Comparison of ENCODE assay signal across 8 cellular contexts in the genomic region with DNA sequence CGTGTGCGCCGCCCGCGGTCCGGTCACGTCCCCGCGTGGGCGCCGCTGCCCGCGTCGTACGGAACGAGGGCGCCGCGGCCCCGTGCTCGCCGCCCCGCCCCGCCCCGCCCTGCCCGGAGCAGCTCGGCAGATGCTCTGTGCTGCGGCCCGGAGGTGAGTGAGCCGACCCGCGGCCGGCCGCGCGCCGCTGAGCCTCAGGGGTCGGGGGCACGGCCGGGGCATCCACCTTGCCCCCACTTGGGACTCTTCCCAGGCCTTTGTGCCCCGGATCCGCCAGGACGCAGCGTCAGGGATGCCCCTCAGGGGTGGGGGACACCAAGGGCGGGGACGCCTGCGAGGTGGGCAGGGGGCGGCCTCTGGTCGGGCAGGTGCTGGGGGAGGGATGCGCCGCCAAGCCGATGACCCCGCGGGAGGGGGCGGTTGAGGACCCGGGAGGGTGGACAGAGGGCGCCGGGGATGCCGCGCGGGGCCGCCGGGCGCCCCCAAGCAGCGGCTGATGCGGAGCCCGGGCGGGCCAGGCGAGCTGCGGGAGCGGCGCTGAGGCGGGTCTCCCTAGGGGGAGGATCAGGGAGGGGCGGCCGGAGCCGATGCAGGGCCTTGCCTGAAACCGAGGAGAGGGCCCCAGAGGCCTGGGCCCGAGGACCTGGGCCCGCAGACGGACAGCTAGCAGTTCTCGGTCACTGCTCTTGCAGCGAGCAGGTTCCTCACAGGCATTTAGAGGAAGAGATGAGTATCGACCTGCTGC. TPM values are rescaled to one million over a fixed set of nuclear protein-coding genes. Genes with fewer than 3 reads are reported as not detected.
DNase-seq lines count a peak whose midpoint lies in the region; ATAC-seq and TF ChIP-seq lines count a peak whose summit lies in the region.

Gene GNAZ (plus strand): TSS at position 102 of the 745 bp plus-strand sequence. CDS start 25,177 bp downstream, outside the sequence.

- no peaks in the 10 kb centered on the region for H3K9me3 Mint-ChIP-seq in activated T-helper 2 cell treated with anti-CD3 and anti-CD28 coated beads, Interferon-gamma antibody, Interleukin-2, Interleukin-4, amounts not matched to agents 10 μg/mL and 5 μg/mL and 100 μg/mL, durations not matched to agents 14 hours and 24 hours and 36 hours

- intact Hi-C loops in activated T-helper 2 cell treated with anti-CD3 and anti-CD28 coated beads, Interferon-gamma antibody, Interleukin-2, Interleukin-4, amounts not matched to agents 10 μg/mL and 5 μg/mL and 100 μg/mL, durations not matched to agents 14 hours and 24 hours and 36 hours (cut with micrococcal nuclease) = no loop called here
- intact Hi-C loops in Right ventricle myocardium inferior (cut with DNase I) (no loop called here), ovary (cut with DNase I) (no loop called here)

- H3K27ac ChIP-seq in ovary = peak within 1 kb of the TSS; percentile 43 to 68

- H3K4me3 ChIP-seq in AG04449 (ENCODE audit: low read depth, low read length) (peak within 1 kb of the TSS; percentile 70), LNCaP clone FGC (ENCODE audit: low read depth, low read length) (peak within 1 kb of the TSS; percentile 64), ovary (peak within 1 kb of the TSS; percentile 78)

- peaks cover 5% of the 10 kb centered on the region for H3K4me1 Mint-ChIP-seq in activated T-helper 2 cell treated with anti-CD3 and anti-CD28 coated beads, Interferon-gamma antibody, Interleukin-2, Interleukin-4, amounts not matched to agents 10 μg/mL and 5 μg/mL and 100 μg/mL, durations not matched to agents 14 hours and 24 hours and 36 hours (ENCODE audit: low read depth)

- peak within 1 kb of the TSS; percentile 74 for H3K4me3 Mint-ChIP-seq in activated T-helper 2 cell treated with anti-CD3 and anti-CD28 coated beads, Interferon-gamma antibody, Interleukin-2, Interleukin-4, amounts not matched to agents 10 μg/mL and 5 μg/mL and 100 μg/mL, durations not matched to agents 14 hours and 24 hours and 36 hours (ENCODE audit: low read depth)

- WGBS in ovary, 3 donors = 1% methylated on average over 19 to 83 of the region's 83 CpGs

- TF ChIP-seq POLR2A in ovary (IDR thresholded peaks at IDR 0.05) = no peak

- POLR2A ChIA-PET in AG04449 (lab: Yijun Ruan, JAX) = no interaction called here

- DNase-seq in AG04449 (ENCODE audit: low read depth, low spot score) (no peak), LNCaP clone FGC (ENCODE audit: low read depth) (no peak), Right ventricle myocardium inferior (ENCODE audit: missing footprints) (peak; percentile 60), ovary (peak; percentile 28 to 68 (median 63)), dermis blood vessel endothelial cell (no peak), T-helper 9 cell (no peak)
- DNase-seq in activated T-helper 2 cell treated with anti-CD3 and anti-CD28 coated beads, Interferon-gamma antibody, Interleukin-2, Interleukin-4, amounts not matched to agents 10 μg/mL and 5 μg/mL and 100 μg/mL, durations not matched to agents 14 hours and 24 hours and 36 hours (ENCODE audit: low spot score) = no peak

- no peaks in the 10 kb centered on the region for H3K36me3 Mint-ChIP-seq in activated T-helper 2 cell treated with anti-CD3 and anti-CD28 coated beads, Interferon-gamma antibody, Interleukin-2, Interleukin-4, amounts not matched to agents 10 μg/mL and 5 μg/mL and 100 μg/mL, durations not matched to agents 14 hours and 24 hours and 36 hours (ENCODE audit: low read depth)

- H3K27me3 Mint-ChIP-seq in activated T-helper 2 cell treated with anti-CD3 and anti-CD28 coated beads, Interferon-gamma antibody, Interleukin-2, Interleukin-4, amounts not matched to agents 10 μg/mL and 5 μg/mL and 100 μg/mL, durations not matched to agents 14 hours and 24 hours and 36 hours (ENCODE audit: low read depth) = peaks cover 46% of the 10 kb centered on the region

- no peak within 1 kb of the TSS for H3K27ac Mint-ChIP-seq in activated T-helper 2 cell treated with anti-CD3 and anti-CD28 coated beads, Interferon-gamma antibody, Interleukin-2, Interleukin-4, amounts not matched to agents 10 μg/mL and 5 μg/mL and 100 μg/mL, durations not matched to agents 14 hours and 24 hours and 36 hours

- no peaks in the 10 kb centered on the region for H3K9me3 ChIP-seq in ovary

- peaks cover 5% of the 10 kb centered on the region for H3K4me1 ChIP-seq in ovary (ENCODE audit: insufficient read depth)

- peak; percentile 27 for ATAC-seq in GM18867 (IDR thresholded peaks at IDR 0.05; ENCODE audit: unreplicated experiment)
- ATAC-seq in Right ventricle myocardium inferior = no peak

- CTCF ChIA-PET in AG04449 (lab: Yijun Ruan, JAX) = interaction anchor here (0.9 to 2.1 kb wide), 7 partner anchors 13 to 115 kb away, joined by 3 to 10 read pairs (median 3); no protein-coding TSS in a partner anchor

- no peaks in the 10 kb centered on the region for H3K36me3 ChIP-seq in ovary

- H3K27me3 ChIP-seq in ovary = no peaks in the 10 kb centered on the region

- TF ChIP-seq EP300 in ovary (IDR thresholded peaks at IDR 0.05) = no peak

- TF ChIP-seq CTCF in AG04449 (IDR thresholded peaks at IDR 0.05; ENCODE audit: insufficient read depth, low read length, missing control alignments) (no peak), LNCaP clone FGC (IDR thresholded peaks at IDR 0.05; ENCODE audit: control insufficient read depth, extremely low read depth, insufficient read depth) (no peak), ovary (IDR thresholded peaks at IDR 0.05) (no peak)

RNA-seq across cellular contexts. Expression of gene GNAZ, which starts in this region (rescaled TPM):
- total RNA-seq in activated T-helper 2 cell treated with anti-CD3 and anti-CD28 coated beads, Interferon-gamma antibody, Interleukin-2, Interleukin-4, amounts not matched to agents 10 μg/mL and 5 μg/mL and 100 μg/mL, durations not matched to agents 14 hours and 24 hours and 36 hours = 0.32 and 0.39 TPM in 2 replicates
- total RNA-seq in Right ventricle myocardium inferior = 3.1 TPM
- 10 to 100 TPM; 11.1 to 40.8 (median 19.9) TPM for total RNA-seq in ovary
- polyA plus RNA-seq in ovary = 1 to 10 TPM; 7.2 to 8.7 TPM
- 0.37 and 0.68 TPM in 2 replicates for total RNA-seq in dermis blood vessel endothelial cell

Comparison
In these comparisons a context has a peak if more than half of its experiments do, and no peak if none do; other contexts are left out.
1. DNase-seq: peak in Right ventricle myocardium inferior (single experiment) and ovary (5 of 5); none in AG04449 (single experiment), LNCaP clone FGC (single experiment), activated T-helper 2 cell treated with anti-CD3 and anti-CD28 coated beads, Interferon-gamma antibody, Interleukin-2, Interleukin-4, amounts not matched to agents 10 μg/mL and 5 μg/mL and 100 μg/mL, durations not matched to agents 14 hours and 24 hours and 36 hours (single experiment), dermis blood vessel endothelial cell (single experiment) and T-helper 9 cell (single experiment).
2. Peak in every context shown above with its lines, with median percentiles within 50 percentile points of each other: H3K4me3 ChIP-seq.